15 cellular contexts compared by ENCODE assay signal in genomic region chr15:101264011-101264410, GRCh38. TPM values are rescaled to one million over a fixed set of nuclear protein-coding genes. Genes with fewer than 3 reads are reported as not detected.
DNase-seq lines count a peak whose midpoint lies in the region; ATAC-seq and TF ChIP-seq lines count a peak whose summit lies in the region.
"Had no signal": no experiment of that assay in that cellular context is flagged by ENCODE, and none has a peak within 500 bp of the region (broad histone marks: within the 10 kb centered on the region; RNA-seq: fewer than 3 reads in every experiment).

No MANE protein-coding gene starts in this region.

- peak; percentile 48 for ATAC-seq in GM18907 (IDR thresholded peaks at IDR 0.05; ENCODE audit: unreplicated experiment)
- ATAC-seq in GM18870 (IDR thresholded peaks at IDR 0.05; ENCODE audit: unreplicated experiment), result no peak
- no peak for ATAC-seq in omental fat pad (ENCODE audit: low FRiP score)
- ATAC-seq: left colon had no signal

- TF ChIP-seq CTCF in omental fat pad (IDR thresholded peaks at IDR 0.05), result no peak

- DNase-seq in A172 (ENCODE audit: low spot score) (peak; percentile 38), M059J (ENCODE audit: low read depth) (peak; percentile 45), dermis microvascular lymphatic vessel endothelial cell (ENCODE audit: low read depth in 2 of 2) (peak; percentile 57 to 65), DMS153 (lab: John Stamatoyannopoulos, UW) (no peak), omental fat pad (ENCODE audit: low spot score) (no peak)
- no peak for DNase-seq in stimulated activated CD4-positive, alpha-beta T cell treated with anti-CD3 and anti-CD28 coated beads, Interleukin-1b, Interleukin-23, amount 100 ng/mL, for 48 hours
- DNase-seq: activated CD4-positive, alpha-beta T cell treated with anti-CD3 and anti-CD28 coated beads for 4 hours; DMS79; H9; left colon; NCI-H2081 treated with DMSO at 0.1 percent for 48 hours; NCI-H774; retina had no signal

RNA-seq across cellular contexts. Expression of gene CHSY1, which starts 12.2 kb away (rescaled TPM):
- total RNA-seq in A172 (2014; rRNA removed; shearing (Covaris generic)), result 21.9 and 22.4 TPM in 2 replicates
- total RNA-seq in M059J (2014; rRNA removed; shearing (Covaris generic)), result 37.0 and 52.1 TPM in 2 replicates
- total RNA-seq in dermis microvascular lymphatic vessel endothelial cell (25.4 and 28.4 TPM in 2 replicates), omental fat pad (10 to 100 TPM; 16.9 to 85.3 (median 39.4) TPM)

RNA-seq across cellular contexts. Expression of gene SELENOS, which starts 13.3 kb away (rescaled TPM):
- total RNA-seq in A172 (2014; rRNA removed; shearing (Covaris generic)), result 61.8 and 83.1 TPM in 2 replicates
- total RNA-seq in M059J (2014; rRNA removed; shearing (Covaris generic)), result 85.5 and 86.5 TPM in 2 replicates
- total RNA-seq in dermis microvascular lymphatic vessel endothelial cell, result 45.4 and 54.2 TPM in 2 replicates
- total RNA-seq in omental fat pad, result 10 to 100 TPM; 61.0 to 99.4 (median 92.3) TPM

RNA-seq across cellular contexts. Expression of gene SNRPA1, which starts 31.0 kb away (rescaled TPM):
- 51.2 and 62.6 TPM in 2 replicates for total RNA-seq in A172 (2014; rRNA removed; shearing (Covaris generic))
- total RNA-seq in M059J (2014; rRNA removed; shearing (Covaris generic)), result 27.6 and 32.6 TPM in 2 replicates
- total RNA-seq in dermis microvascular lymphatic vessel endothelial cell (11.0 and 13.5 TPM in 2 replicates), omental fat pad (10 to 100 TPM; 25.6 to 47.7 (median 29.3) TPM)

Comparison
In these comparisons a context has a peak if more than half of its experiments do, and no peak if none do; other contexts are left out.
1. DNase-seq: peak in A172 (single experiment), M059J (single experiment) and dermis microvascular lymphatic vessel endothelial cell (2 of 2); none in DMS153 (single experiment), stimulated activated CD4-positive, alpha-beta T cell treated with anti-CD3 and anti-CD28 coated beads, Interleukin-1b, Interleukin-23, amount 100 ng/mL, for 48 hours (single experiment) and omental fat pad (single experiment).